2 cellular contexts compared by ENCODE assay signal in the genomic region with DNA sequence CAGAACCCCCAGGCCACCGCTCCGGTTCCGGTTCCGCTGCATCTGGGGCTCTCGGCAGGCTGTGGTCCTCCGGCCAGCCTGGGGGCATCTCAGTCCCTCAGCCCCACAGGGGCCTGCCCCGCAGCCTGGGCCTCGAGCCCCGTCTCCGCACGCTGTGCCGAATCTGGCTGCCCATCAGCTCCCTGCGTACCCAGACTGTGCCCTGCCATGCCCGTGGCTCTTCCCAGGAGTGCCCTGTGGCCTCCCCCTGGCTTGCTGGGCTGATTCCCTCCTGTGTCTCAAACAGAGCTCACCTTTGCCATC.
TF ChIP-seq lines count a peak whose summit lies in the region.

No MANE protein-coding gene starts in this region.

TF ChIP-seq in H1, 55 proteins besides CTCF, POLR2A, EP300 and RAD21:
- TF ChIP-seq POU5F1 (IDR thresholded peaks at IDR 0.05; ENCODE audit: low read depth, low read length), result no peak
- TF ChIP-seq JUN (IDR thresholded peaks at IDR 0.05; ENCODE audit: low read depth, low read length), result no peak
- TF ChIP-seq RFX5 (IDR thresholded peaks at IDR 0.05; ENCODE audit: borderline replicate concordance, low read depth, low read length), result no peak
- TF ChIP-seq, protein P1, sequence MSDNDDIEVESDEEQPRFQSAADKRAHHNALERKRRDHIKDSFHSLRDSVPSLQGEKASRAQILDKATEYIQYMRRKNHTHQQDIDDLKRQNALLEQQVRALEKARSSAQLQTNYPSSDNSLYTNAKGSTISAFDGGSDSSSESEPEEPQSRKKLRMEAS (IDR thresholded peaks at IDR 0.05), result no peak
- no peak for TF ChIP-seq RBBP5 (IDR thresholded peaks at IDR 0.05; ENCODE audit: borderline replicate concordance, low read depth, low read length)
- no peak for TF ChIP-seq TAF7 (optimal IDR thresholded peaks at IDR 0.05; ENCODE audit: borderline replicate concordance, low read depth, low read length)
- TF ChIP-seq, protein P2, sequence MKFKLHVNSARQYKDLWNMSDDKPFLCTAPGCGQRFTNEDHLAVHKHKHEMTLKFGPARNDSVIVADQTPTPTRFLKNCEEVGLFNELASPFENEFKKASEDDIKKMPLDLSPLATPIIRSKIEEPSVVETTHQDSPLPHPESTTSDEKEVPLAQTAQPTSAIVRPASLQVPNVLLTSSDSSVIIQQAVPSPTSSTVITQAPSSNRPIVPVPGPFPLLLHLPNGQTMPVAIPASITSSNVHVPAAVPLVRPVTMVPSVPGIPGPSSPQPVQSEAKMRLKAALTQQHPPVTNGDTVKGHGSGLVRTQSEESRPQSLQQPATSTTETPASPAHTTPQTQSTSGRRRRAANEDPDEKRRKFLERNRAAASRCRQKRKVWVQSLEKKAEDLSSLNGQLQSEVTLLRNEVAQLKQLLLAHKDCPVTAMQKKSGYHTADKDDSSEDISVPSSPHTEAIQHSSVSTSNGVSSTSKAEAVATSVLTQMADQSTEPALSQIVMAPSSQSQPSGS (IDR thresholded peaks at IDR 0.05; ENCODE audit: low read length), result no peak
- TF ChIP-seq KDM5A (IDR thresholded peaks at IDR 0.05; ENCODE audit: low read length), result no peak
- TF ChIP-seq GTF2F1 (IDR thresholded peaks at IDR 0.05; ENCODE audit: borderline replicate concordance, low read depth, low read length), result no peak
- TF ChIP-seq CREB1 (IDR thresholded peaks at IDR 0.05), result no peak
- TF ChIP-seq EGR1 (IDR thresholded peaks at IDR 0.05; ENCODE audit: borderline replicate concordance, low read depth, low read length), result no peak
- TF ChIP-seq SAP30 (IDR thresholded peaks at IDR 0.05; ENCODE audit: insufficient read depth, insufficient replicate concordance, low read length), result no peak

TF ChIP-seq in neural cell, 6 proteins besides CTCF, POLR2A, EP300 and RAD21:
- TF ChIP-seq, protein P3, sequence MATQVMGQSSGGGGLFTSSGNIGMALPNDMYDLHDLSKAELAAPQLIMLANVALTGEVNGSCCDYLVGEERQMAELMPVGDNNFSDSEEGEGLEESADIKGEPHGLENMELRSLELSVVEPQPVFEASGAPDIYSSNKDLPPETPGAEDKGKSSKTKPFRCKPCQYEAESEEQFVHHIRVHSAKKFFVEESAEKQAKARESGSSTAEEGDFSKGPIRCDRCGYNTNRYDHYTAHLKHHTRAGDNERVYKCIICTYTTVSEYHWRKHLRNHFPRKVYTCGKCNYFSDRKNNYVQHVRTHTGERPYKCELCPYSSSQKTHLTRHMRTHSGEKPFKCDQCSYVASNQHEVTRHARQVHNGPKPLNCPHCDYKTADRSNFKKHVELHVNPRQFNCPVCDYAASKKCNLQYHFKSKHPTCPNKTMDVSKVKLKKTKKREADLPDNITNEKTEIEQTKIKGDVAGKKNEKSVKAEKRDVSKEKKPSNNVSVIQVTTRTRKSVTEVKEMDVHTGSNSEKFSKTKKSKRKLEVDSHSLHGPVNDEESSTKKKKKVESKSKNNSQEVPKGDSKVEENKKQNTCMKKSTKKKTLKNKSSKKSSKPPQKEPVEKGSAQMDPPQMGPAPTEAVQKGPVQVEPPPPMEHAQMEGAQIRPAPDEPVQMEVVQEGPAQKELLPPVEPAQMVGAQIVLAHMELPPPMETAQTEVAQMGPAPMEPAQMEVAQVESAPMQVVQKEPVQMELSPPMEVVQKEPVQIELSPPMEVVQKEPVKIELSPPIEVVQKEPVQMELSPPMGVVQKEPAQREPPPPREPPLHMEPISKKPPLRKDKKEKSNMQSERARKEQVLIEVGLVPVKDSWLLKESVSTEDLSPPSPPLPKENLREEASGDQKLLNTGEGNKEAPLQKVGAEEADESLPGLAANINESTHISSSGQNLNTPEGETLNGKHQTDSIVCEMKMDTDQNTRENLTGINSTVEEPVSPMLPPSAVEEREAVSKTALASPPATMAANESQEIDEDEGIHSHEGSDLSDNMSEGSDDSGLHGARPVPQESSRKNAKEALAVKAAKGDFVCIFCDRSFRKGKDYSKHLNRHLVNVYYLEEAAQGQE (IDR thresholded peaks at IDR 0.05; ENCODE audit: borderline replicate concordance), result no peak
- no peak for TF ChIP-seq TAF1 (IDR thresholded peaks at IDR 0.05; ENCODE audit: low read depth)
- TF ChIP-seq MXI1 (conservative IDR thresholded peaks at IDR 0.05; ENCODE audit: poor library complexity, severe bottlenecking), result no peak
- no peak for TF ChIP-seq POLR2AphosphoS5 (IDR thresholded peaks at IDR 0.05)
- TF ChIP-seq EZH2 (IDR thresholded peaks at IDR 0.05; ENCODE audit: borderline replicate concordance, insufficient read depth, low read length, poor library complexity, severe bottlenecking), result no peak
- no peak for TF ChIP-seq SMC3 (conservative IDR thresholded peaks at IDR 0.05; ENCODE audit: poor library complexity)
TF ChIP-seq in neural cell: peak in this region for 0.
